18 cellular contexts compared by ENCODE assay signal in genomic region chr9:136062657-136063439, GRCh38.
"Had no signal": no experiment of that assay in that cellular context is flagged by ENCODE, and none has a peak within 500 bp of the region (broad histone marks: within the 10 kb centered on the region; RNA-seq: fewer than 3 reads in every experiment).

No MANE protein-coding gene starts in this region.

- H3K9ac ChIP-seq: parathyroid adenoma had no signal

- H3K27ac ChIP-seq: breast epithelium, esophagus squamous epithelium, lower lobe of right lung, neutrophil, parathyroid adenoma, skin epidermis, suprapubic skin had no signal

- DNase-seq: activated CD4-positive, alpha-beta T cell treated with anti-CD3 and anti-CD28 coated beads, Interleukin-2, amount 10 ng/mL, durations not matched to agents 7 days and 5 days; activated CD8-positive, alpha-beta T cell treated with anti-CD3 and anti-CD28 coated beads, Interleukin-2, amount 10 ng/mL, durations not matched to agents 7 days and 5 days; activated naive CD8-positive, alpha-beta T cell treated with anti-CD3 and anti-CD28 coated beads, Interleukin-2, amount 50 U/mL, for 24 hours; activated T-cell treated with anti-CD3 and anti-CD28 coated beads, Interleukin-2, amount 50 U/mL, for 24 hours; anterior cingulate cortex; cerebellar nuclear complex; effector CD8-positive, alpha-beta T cell; esophagus squamous epithelium; left cardiac atrium; lower lobe of right lung; naive thymus-derived CD8-positive, alpha-beta T cell; trophoblast cell had no signal

- H3K36me3 ChIP-seq: breast epithelium, suprapubic skin had no signal

- H3K4me3 ChIP-seq: breast epithelium, esophagus squamous epithelium, lower lobe of right lung, skin epidermis, suprapubic skin had no signal

- H3K9me3 ChIP-seq: breast epithelium, esophagus squamous epithelium, lower lobe of right lung, neutrophil, suprapubic skin had no signal

- H3K27me3 ChIP-seq: breast epithelium, esophagus squamous epithelium, neutrophil, suprapubic skin had no signal

- ATAC-seq: activated CD8-positive, alpha-beta T cell treated with anti-CD3 and anti-CD28 coated beads, Interleukin-2, amount 10 ng/mL, durations not matched to agents 7 days and 5 days; activated naive CD8-positive, alpha-beta T cell treated with anti-CD3 and anti-CD28 coated beads, Interleukin-2, amount 50 U/mL, for 24 hours; left cardiac atrium; lower lobe of right lung; naive thymus-derived CD8-positive, alpha-beta T cell; T-cell had no signal

- H2AFZ ChIP-seq: parathyroid adenoma had no signal

- H3K4me1 ChIP-seq: breast epithelium, parathyroid adenoma had no signal
